In the genomic region with DNA sequence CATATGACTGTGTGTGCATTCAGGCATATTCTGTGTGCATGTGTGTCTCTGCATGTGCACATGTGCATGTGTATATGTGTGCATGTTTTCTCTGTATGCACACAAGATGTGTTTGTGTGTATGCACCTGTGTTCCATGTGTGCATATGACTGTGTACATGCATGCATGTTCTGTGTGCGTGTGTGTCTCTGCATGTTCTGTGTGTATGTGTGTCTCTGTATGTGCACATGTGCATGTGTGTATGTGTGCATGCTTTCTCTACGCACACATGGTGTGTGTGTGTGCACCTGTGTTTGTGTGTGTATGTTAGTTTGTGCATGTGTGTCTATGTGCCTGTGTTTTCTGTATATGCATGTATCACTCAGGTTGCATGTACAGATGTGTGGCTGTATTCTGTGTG, we compare ENCODE assay signal across 33 cellular contexts. TPM values are rescaled to one million over a fixed set of nuclear protein-coding genes. Genes with fewer than 3 reads are reported as not detected.
"Had no signal": no experiment of that assay in that cellular context is flagged by ENCODE, and none has a peak within 500 bp of the region (broad histone marks: within the 10 kb centered on the region; RNA-seq: fewer than 3 reads in every experiment).

No MANE protein-coding gene starts in this region.

- H3K4me3 ChIP-seq: colonic mucosa, esophagus muscularis mucosa, gastrocnemius medialis, heart left ventricle had no signal

- H3K4me3 Mint-ChIP-seq: activated B cell treated with CpG ODN at 0.5 μM for 24 hours; activated CD8-positive, alpha-beta memory T cell treated with anti-CD3 and anti-CD28 coated beads, Interleukin-2, amount 10 ng/mL, durations not matched to agents 7 days and 5 days; activated CD8-positive, alpha-beta T cell treated with anti-CD3 and anti-CD28 coated beads for 36 hours; activated naive CD4-positive, alpha-beta T cell treated with anti-CD3 and anti-CD28 coated beads, Interleukin-2, amount 10 ng/mL, durations not matched to agents 7 days and 5 days; activated naive CD8-positive, alpha-beta T cell treated with anti-CD3 and anti-CD28 coated beads, Interleukin-2, amount 10 ng/mL, durations not matched to agents 7 days and 5 days; activated T-helper 1 cell treated with anti-CD3 and anti-CD28 coated beads, Interleukin-12 subunit alpha, Interleukin-12 subunit beta, Interleukin-2, Interleukin-4 antibody, amounts not matched to agents 30 ng/mL and 10 ng/mL and 1 ng/mL, durations not matched to agents 14 hours and 24 hours and 36 hours; endodermal cell; T-helper 17 cell; T-helper 2 cell treated with Interferon-gamma antibody and Interleukin-4, amounts not matched to agents 5 μg/mL and 100 μg/mL, for 36 hours had no signal

- H3K4me1 Mint-ChIP-seq: activated B cell treated with CpG ODN at 0.5 μM for 24 hours; activated CD8-positive, alpha-beta memory T cell treated with anti-CD3 and anti-CD28 coated beads, Interleukin-2, amount 10 ng/mL, durations not matched to agents 7 days and 5 days; activated naive CD4-positive, alpha-beta T cell treated with anti-CD3 and anti-CD28 coated beads, Interleukin-2, amount 10 ng/mL, durations not matched to agents 7 days and 5 days; activated naive CD8-positive, alpha-beta T cell treated with anti-CD3 and anti-CD28 coated beads, Interleukin-2, amount 10 ng/mL, durations not matched to agents 7 days and 5 days had no signal

- H3K27ac Mint-ChIP-seq: activated B cell treated with CpG ODN at 0.5 μM for 24 hours; activated CD8-positive, alpha-beta memory T cell treated with anti-CD3 and anti-CD28 coated beads, Interleukin-2, amount 10 ng/mL, durations not matched to agents 7 days and 5 days; activated CD8-positive, alpha-beta T cell treated with anti-CD3 and anti-CD28 coated beads for 36 hours; activated naive CD4-positive, alpha-beta T cell treated with anti-CD3 and anti-CD28 coated beads, Interleukin-2, amount 10 ng/mL, durations not matched to agents 7 days and 5 days; activated naive CD4-positive, alpha-beta T cell treated with anti-CD3 and anti-CD28 coated beads, Interleukin-2, amount 50 U/mL, for 72 hours; activated naive CD8-positive, alpha-beta T cell treated with anti-CD3 and anti-CD28 coated beads, Interleukin-2, amount 10 ng/mL, durations not matched to agents 7 days and 5 days; activated T-helper 1 cell treated with anti-CD3 and anti-CD28 coated beads, Interleukin-12 subunit alpha, Interleukin-12 subunit beta, Interleukin-2, Interleukin-4 antibody, amounts not matched to agents 30 ng/mL and 10 ng/mL and 1 ng/mL, durations not matched to agents 14 hours and 24 hours and 36 hours; endodermal cell; T-helper 17 cell; T-helper 2 cell treated with Interferon-gamma antibody and Interleukin-4, amounts not matched to agents 5 μg/mL and 100 μg/mL, for 36 hours had no signal

- H3K9me3 Mint-ChIP-seq: activated B cell treated with CpG ODN at 0.5 μM for 24 hours; activated CD8-positive, alpha-beta T cell treated with anti-CD3 and anti-CD28 coated beads for 36 hours; activated naive CD4-positive, alpha-beta T cell treated with anti-CD3 and anti-CD28 coated beads, Interleukin-2, amount 10 ng/mL, durations not matched to agents 7 days and 5 days; activated naive CD8-positive, alpha-beta T cell treated with anti-CD3 and anti-CD28 coated beads, Interleukin-2, amount 10 ng/mL, durations not matched to agents 7 days and 5 days; activated T-helper 1 cell treated with anti-CD3 and anti-CD28 coated beads, Interleukin-12 subunit alpha, Interleukin-12 subunit beta, Interleukin-2, Interleukin-4 antibody, amounts not matched to agents 30 ng/mL and 10 ng/mL and 1 ng/mL, durations not matched to agents 14 hours and 24 hours and 36 hours; endodermal cell; T-helper 2 cell treated with Interferon-gamma antibody and Interleukin-4, amounts not matched to agents 5 μg/mL and 100 μg/mL, for 36 hours had no signal

- H3K27ac ChIP-seq: brain microvascular endothelial cell, colonic mucosa, esophagus muscularis mucosa, foreskin keratinocyte, gastrocnemius medialis, heart left ventricle, WERI-Rb-1 had no signal

- H3K36me3 ChIP-seq: brain microvascular endothelial cell, colonic mucosa, esophagus muscularis mucosa, gastrocnemius medialis, heart left ventricle, WERI-Rb-1 had no signal

- H3K9me3 ChIP-seq: colonic mucosa, gastrocnemius medialis had no signal

- H3K27me3 Mint-ChIP-seq: activated CD8-positive, alpha-beta memory T cell treated with anti-CD3 and anti-CD28 coated beads, Interleukin-2, amount 10 ng/mL, durations not matched to agents 7 days and 5 days; activated CD8-positive, alpha-beta T cell treated with anti-CD3 and anti-CD28 coated beads for 36 hours; activated naive CD4-positive, alpha-beta T cell treated with anti-CD3 and anti-CD28 coated beads, Interleukin-2, amount 10 ng/mL, durations not matched to agents 7 days and 5 days; activated naive CD8-positive, alpha-beta T cell treated with anti-CD3 and anti-CD28 coated beads, Interleukin-2, amount 10 ng/mL, durations not matched to agents 7 days and 5 days had no signal

- ATAC-seq: activated CD4-positive, CD25-positive, alpha-beta regulatory T cell treated with anti-CD3 and anti-CD28 coated beads, Interleukin-2, amount 50 U/mL, for 24 hours; activated CD8-positive, alpha-beta memory T cell treated with anti-CD3 and anti-CD28 coated beads, Interleukin-2, amount 10 ng/mL, durations not matched to agents 7 days and 5 days; activated CD8-positive, alpha-beta T cell treated with anti-CD3 and anti-CD28 coated beads for 36 hours; activated naive CD4-positive, alpha-beta T cell treated with anti-CD3 and anti-CD28 coated beads, Interleukin-2, amount 50 U/mL, for 72 hours; foreskin keratinocyte; gastrocnemius medialis; heart left ventricle; T-helper 17 cell had no signal

- DNase-seq: activated B cell treated with CpG ODN at 0.5 μM for 24 hours; activated CD4-positive, alpha-beta T cell treated with anti-CD3 and anti-CD28 coated beads for 48 hours; activated CD4-positive, alpha-beta T cell treated with anti-CD3 and anti-CD28 coated beads, Interleukin-2, amount 50 U/mL, for 1 hour; activated CD4-positive, alpha-beta T cell treated with anti-CD3 and anti-CD28 coated beads, Interleukin-2, amount 50 U/mL, for 48 hours; activated CD8-positive, alpha-beta memory T cell treated with anti-CD3 and anti-CD28 coated beads, Interleukin-2, amount 10 ng/mL, durations not matched to agents 7 days and 5 days; activated CD8-positive, alpha-beta memory T cell treated with anti-CD3 and anti-CD28 coated beads, Interleukin-2, amount 50 U/mL, for 4 hours; activated CD8-positive, alpha-beta T cell treated with anti-CD3 and anti-CD28 coated beads for 36 hours; activated gamma-delta T cell; activated naive CD4-positive, alpha-beta T cell; activated naive CD4-positive, alpha-beta T cell treated with anti-CD3 and anti-CD28 coated beads, Interleukin-2, amount 10 ng/mL, durations not matched to agents 7 days and 5 days; activated naive CD8-positive, alpha-beta T cell treated with anti-CD3 and anti-CD28 coated beads, Interleukin-2, amount 10 ng/mL, durations not matched to agents 7 days and 5 days; activated T-cell treated with anti-CD3 and anti-CD28 coated beads, Interleukin-2, amount 50 U/mL, for 1 hour; activated T-cell treated with anti-CD3 and anti-CD28 coated beads, Interleukin-2, amount 50 U/mL, for 48 hours; brain microvascular endothelial cell; colonic mucosa; effector memory CD4-positive, alpha-beta T cell; endodermal cell; erythroblast; foreskin keratinocyte; gastrocnemius medialis; glutamatergic neuron; T-helper 1 cell; T-helper 17 cell had no signal

- H3K36me3 Mint-ChIP-seq: activated CD8-positive, alpha-beta memory T cell treated with anti-CD3 and anti-CD28 coated beads, Interleukin-2, amount 10 ng/mL, durations not matched to agents 7 days and 5 days; activated naive CD4-positive, alpha-beta T cell treated with anti-CD3 and anti-CD28 coated beads, Interleukin-2, amount 10 ng/mL, durations not matched to agents 7 days and 5 days; activated naive CD4-positive, alpha-beta T cell treated with anti-CD3 and anti-CD28 coated beads, Interleukin-2, amount 50 U/mL, for 72 hours; activated naive CD8-positive, alpha-beta T cell treated with anti-CD3 and anti-CD28 coated beads, Interleukin-2, amount 10 ng/mL, durations not matched to agents 7 days and 5 days had no signal

- FAIRE-seq: astrocyte had no signal

- H3K4me1 ChIP-seq: colonic mucosa, esophagus muscularis mucosa, foreskin keratinocyte, gastrocnemius medialis, heart left ventricle had no signal

- H3K27me3 ChIP-seq: brain microvascular endothelial cell, colonic mucosa, foreskin keratinocyte, gastrocnemius medialis had no signal

RNA-seq across cellular contexts. Expression of a gene that starts 42.3 kb away (rescaled TPM):
- total RNA-seq: activated B cell treated with CpG ODN at 0.5 μM for 24 hours; activated CD8-positive, alpha-beta memory T cell treated with anti-CD3 and anti-CD28 coated beads for 36 hours; activated CD8-positive, alpha-beta memory T cell treated with anti-CD3 and anti-CD28 coated beads, Interleukin-2, amount 10 ng/mL, durations not matched to agents 7 days and 5 days; activated naive CD8-positive, alpha-beta T cell treated with anti-CD3 and anti-CD28 coated beads, Interleukin-2, amount 10 ng/mL, durations not matched to agents 7 days and 5 days; activated T-helper 1 cell treated with anti-CD3 and anti-CD28 coated beads, Interleukin-12 subunit alpha, Interleukin-12 subunit beta, Interleukin-2, Interleukin-4 antibody, amounts not matched to agents 30 ng/mL and 10 ng/mL and 1 ng/mL, durations not matched to agents 14 hours and 24 hours and 36 hours; chondrocyte; T-helper 17 cell had no signal
